In genomic region chr21:17348357-17348756, GRCh38 we compare ENCODE assay signal across 7 cellular contexts.
"Had no signal": no experiment of that assay in that cellular context is flagged by ENCODE, and none has a peak within 500 bp of the region (broad histone marks: within the 10 kb centered on the region; RNA-seq: fewer than 3 reads in every experiment).

No MANE protein-coding gene starts in this region.

- FAIRE-seq: HTR-8/SVneo, K562 had no signal

- H3K4me3 ChIP-seq: K562 had no signal

- ATAC-seq: K562 had no signal

- H3K9ac ChIP-seq: KMS-11 had no signal

- H3K4me2 ChIP-seq: KMS-11 had no signal

- DNase-seq: IMR-90, KBM-7, KG1 had no signal

- H3K27ac ChIP-seq: HL-60, KMS-11 had no signal
